In the genomic region with DNA sequence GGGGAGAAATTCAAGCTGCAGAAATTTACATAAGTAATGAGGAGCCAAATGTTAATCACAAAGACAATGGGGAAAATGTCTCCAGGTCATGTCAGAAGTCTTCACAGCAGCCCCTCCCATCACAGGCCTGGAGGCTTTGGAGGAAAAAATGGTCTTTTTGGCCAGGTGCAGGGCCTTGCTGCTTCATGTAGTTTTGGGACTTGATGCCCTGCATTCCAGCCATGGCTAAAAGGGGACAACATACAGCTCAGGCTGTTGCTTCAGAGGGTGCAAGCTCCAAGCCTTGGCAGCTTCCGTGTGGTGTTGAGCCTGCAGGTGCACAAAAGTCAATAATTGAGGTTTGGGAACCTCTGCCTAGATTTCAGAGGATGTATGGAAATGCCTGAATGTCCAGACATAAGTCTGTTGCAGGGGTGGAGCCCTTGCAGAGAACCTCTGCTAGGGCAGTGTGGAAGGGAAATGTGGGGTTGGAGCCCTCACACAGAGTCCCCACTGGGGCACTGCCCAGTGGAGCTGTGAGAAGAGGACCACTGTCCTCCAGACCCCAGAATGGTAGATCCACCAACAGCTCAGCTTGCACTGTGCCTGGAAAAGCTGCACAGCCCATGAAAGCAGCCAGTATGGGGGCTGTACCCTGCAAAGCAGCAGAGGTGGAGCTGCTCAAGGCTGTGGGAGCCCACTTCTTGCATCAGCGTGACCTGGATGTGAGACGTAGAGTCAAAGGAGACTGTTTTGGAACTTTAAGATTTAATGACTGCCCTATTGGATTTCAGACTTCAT, we compare ENCODE assay signal across 7 cellular contexts.
DNase-seq lines count a peak whose midpoint lies in the region; ATAC-seq and TF ChIP-seq lines count a peak whose summit lies in the region.
"Not testable (repeated sequence)": the region's sequence is repeated elsewhere in the genome, so short reads cannot be mapped to it uniquely, and the experiment has no call there.

No MANE protein-coding gene starts in this region.

- peak; percentile 0 for DNase-seq in OCI-M1 (lab: John Stamatoyannopoulos, UW)
- DNase-seq in activated CD4-positive, alpha-beta T cell treated with anti-CD3 and anti-CD28 coated beads for 36 hours: peak; percentile 6
- DNase-seq in chondrocyte (ENCODE audit: low spot score): peak; percentile 44
- DNase-seq in left lung: peak; percentile 15 to 30
- DNase-seq in natural killer cell treated with Interleukin-12 subunit alpha and Interleukin-12 subunit beta and Interleukin-15 and Interleukin-18, amount 100 ng/mL, for 72 hours (ENCODE audit: low spot score): peak; percentile 22
- DNase-seq in spleen: peak; percentile 28

- H3K9me3 Mint-ChIP-seq in activated CD4-positive, alpha-beta T cell treated with anti-CD3 and anti-CD28 coated beads for 36 hours (ENCODE audit: low read depth); natural killer cell treated with Interleukin-12 subunit alpha and Interleukin-12 subunit beta and Interleukin-15 and Interleukin-18, amount 100 ng/mL, for 72 hours: not testable (repeated sequence)
- H3K9me3 Mint-ChIP-seq in chondrocyte (ENCODE audit: low read depth): peaks cover 32% of the 10 kb centered on the region

- 0 out of 2 replicates have a peak overlapping the region, but pooled peaks have one; percentile 12 for H3K4me3 ChIP-seq in BLaER1
- H3K4me3 ChIP-seq in left lung, spleen: not testable (repeated sequence)

- not testable (repeated sequence) for H3K4me3 Mint-ChIP-seq in activated CD4-positive, alpha-beta T cell treated with anti-CD3 and anti-CD28 coated beads for 36 hours; chondrocyte (ENCODE audit: unreplicated experiment); natural killer cell treated with Interleukin-12 subunit alpha and Interleukin-12 subunit beta and Interleukin-15 and Interleukin-18, amount 100 ng/mL, for 72 hours

- H3K9me3 ChIP-seq in BLaER1 (peaks cover 69% of the 10 kb centered on the region), left lung (peaks cover 0 to 41% of the 10 kb centered on the region in 2 donors), spleen (peaks cover 3 to 59% (median 48%) of the 10 kb centered on the region in 8 donors)

- peaks cover 11% of the 10 kb centered on the region for H3K4me1 ChIP-seq in BLaER1
- not testable (repeated sequence) for H3K4me1 ChIP-seq in left lung, spleen

- POLR2A ChIA-PET in activated CD4-positive, alpha-beta T cell treated with anti-CD3 and anti-CD28 coated beads for 36 hours (lab: Charles Lee): not testable (repeated sequence)

- H3K36me3 Mint-ChIP-seq in activated CD4-positive, alpha-beta T cell treated with anti-CD3 and anti-CD28 coated beads for 36 hours (ENCODE audit: low read depth); chondrocyte (ENCODE audit: low read depth); natural killer cell treated with Interleukin-12 subunit alpha and Interleukin-12 subunit beta and Interleukin-15 and Interleukin-18, amount 100 ng/mL, for 72 hours: not testable (repeated sequence)

- not testable (repeated sequence) for H3K27ac Mint-ChIP-seq in activated CD4-positive, alpha-beta T cell treated with anti-CD3 and anti-CD28 coated beads for 36 hours; chondrocyte (ENCODE audit: unreplicated experiment); natural killer cell treated with Interleukin-12 subunit alpha and Interleukin-12 subunit beta and Interleukin-15 and Interleukin-18, amount 100 ng/mL, for 72 hours

- not testable (repeated sequence) for H3K27ac ChIP-seq in BLaER1, left lung, spleen

- not testable (repeated sequence) for TF ChIP-seq CTCF in chondrocyte (IDR thresholded peaks at IDR 0.05); left lung (IDR thresholded peaks at IDR 0.05); spleen (IDR thresholded peaks at IDR 0.05 in 8 of 11, conservative IDR thresholded peaks at IDR 0.05 in 3 of 11)

- H3K36me3 ChIP-seq in BLaER1, left lung, spleen: not testable (repeated sequence)

- CTCF ChIA-PET in activated CD4-positive, alpha-beta T cell treated with anti-CD3 and anti-CD28 coated beads for 36 hours (lab: Charles Lee): not testable (repeated sequence)

- TF ChIP-seq POLR2A in spleen (IDR thresholded peaks at IDR 0.05): not testable (repeated sequence)

- intact Hi-C loops in activated CD4-positive, alpha-beta T cell treated with anti-CD3 and anti-CD28 coated beads for 36 hours (cut with DNase I, micrococcal nuclease); left lung (cut with DNase I); spleen (cut with DNase I; ENCODE audit: low total_unique reads): not testable (repeated sequence)

- H3K4me1 Mint-ChIP-seq in activated CD4-positive, alpha-beta T cell treated with anti-CD3 and anti-CD28 coated beads for 36 hours; chondrocyte (ENCODE audit: low read depth); natural killer cell treated with Interleukin-12 subunit alpha and Interleukin-12 subunit beta and Interleukin-15 and Interleukin-18, amount 100 ng/mL, for 72 hours (ENCODE audit: low read depth in 2 of 2): not testable (repeated sequence)

- H3K9ac ChIP-seq in BLaER1: not testable (repeated sequence)

- not testable (repeated sequence) for H3K27me3 Mint-ChIP-seq in activated CD4-positive, alpha-beta T cell treated with anti-CD3 and anti-CD28 coated beads for 36 hours; chondrocyte (ENCODE audit: low read depth)
- H3K27me3 Mint-ChIP-seq in natural killer cell treated with Interleukin-12 subunit alpha and Interleukin-12 subunit beta and Interleukin-15 and Interleukin-18, amount 100 ng/mL, for 72 hours: peaks cover 3 to 11% of the 10 kb centered on the region in 2 donors

- 74 to 90% (median 83%) methylated on average over 3 of the region's 3 CpGs for WGBS in spleen, 5 donors

- not testable (repeated sequence) for H4K20me1 ChIP-seq in BLaER1

- not testable (repeated sequence) for H3K4me2 ChIP-seq in BLaER1

- not testable (repeated sequence) for H3K27me3 ChIP-seq in BLaER1, left lung
- peaks cover 0 to 19% (median 0%) of the 10 kb centered on the region in 7 donors for H3K27me3 ChIP-seq in spleen (replicated peaks in 1 of 7)

- ATAC-seq in activated CD4-positive, alpha-beta T cell treated with anti-CD3 and anti-CD28 coated beads for 36 hours; left lung; natural killer cell treated with Interleukin-12 subunit alpha and Interleukin-12 subunit beta and Interleukin-15 and Interleukin-18, amount 100 ng/mL, for 72 hours: not testable (repeated sequence)
